ENCODE assay signal across 20 cellular contexts in the genomic region with DNA sequence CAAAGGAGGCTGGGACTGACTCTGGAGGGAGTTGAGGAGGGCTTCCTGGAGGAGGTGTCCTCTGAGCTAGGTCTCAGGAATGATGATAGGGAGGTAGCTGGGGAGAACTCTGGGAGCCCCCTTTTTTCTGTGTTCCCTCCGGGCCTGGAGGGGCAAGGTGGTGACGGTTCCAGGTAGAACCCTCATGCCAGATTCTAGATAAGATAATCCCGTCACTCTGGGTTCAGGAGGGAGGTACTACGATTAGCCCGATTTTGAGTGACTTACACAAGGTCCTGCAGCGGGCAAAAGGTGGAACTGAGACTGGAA. TPM values are rescaled to one million over a fixed set of nuclear protein-coding genes. Genes with fewer than 3 reads are reported as not detected.
DNase-seq lines count a peak whose midpoint lies in the region; ATAC-seq, FAIRE-seq and TF ChIP-seq lines count a peak whose summit lies in the region.
"Had no signal": no experiment of that assay in that cellular context is flagged by ENCODE, and none has a peak within 500 bp of the region (broad histone marks: within the 10 kb centered on the region; RNA-seq: fewer than 3 reads in every experiment).

No MANE protein-coding gene starts in this region.

- no peak overlapping the region for H3K9ac ChIP-seq in HepG2 (ENCODE audit: insufficient read depth, low read depth, low read length)
- H3K9ac ChIP-seq: GM23248 had no signal

- no peak for TF ChIP-seq EP300 in HepG2 (IDR thresholded peaks at IDR 0.05; ENCODE audit: low read depth in 2 of 2, low read length in 2 of 2)
- TF ChIP-seq EP300 in HepG2 (CRISPR knock-in tag; IDR thresholded peaks at IDR 0.05; ENCODE audit: borderline replicate concordance), result no peak

- DNase-seq in HepG2 (ENCODE audit: low spot score), result no peak
- DNase-seq in right lobe of liver, result no peak
- DNase-seq in central memory CD4-positive, alpha-beta T cell, result peak; percentile 8
- no peak for DNase-seq in frontal cortex (ENCODE audit: low spot score in 2 of 2)
- DNase-seq in GM12892 (ENCODE audit: insufficient read length), result no peak
- DNase-seq in activated gamma-delta T cell treated with Interleukin-2 at 50 U/mL for 16 hours, result no peak

- WGBS in HepG2 (ENCODE audit: low lambda C conversion rate), result 64% methylated on average over 6 of the region's 6 CpGs
- WGBS in right lobe of liver (ENCODE audit: insufficient coverage, low coverage, low lambda C conversion rate, missing lambda C conversion rate), result no CpG with 5 or more reads among the region's 6 CpGs

- H3K4me1 ChIP-seq in HepG2 (ENCODE audit: insufficient read depth, low read length) (peaks cover 23% of the 10 kb centered on the region), right lobe of liver (no peaks in the 10 kb centered on the region)

- intact Hi-C loops in HepG2 (cut with micrococcal nuclease; ENCODE audit: unreplicated experiment), result loop anchor here (1.0 kb wide), 6 partner anchors 45 to 86 kb away; a partner anchor contains a TSS
- intact Hi-C loops in right lobe of liver (cut with DNase I), result loop anchor here in 1 of 2 donors (5.0 kb wide), 2 partner anchors 57 to 72 kb away; no protein-coding TSS in a partner anchor

- H3K27ac ChIP-seq in HepG2 (ENCODE audit: extremely low read length, insufficient read depth, low read length), result no peak overlapping the region
- H3K27ac ChIP-seq in right lobe of liver, result no peak overlapping the region
- peak overlapping the region; percentile 19 for H3K27ac ChIP-seq in KOPT-K1 (ENCODE audit: low read depth, low read length, poor library complexity, severe bottlenecking)
- H3K27ac ChIP-seq: coronary artery, GM23248, tibial nerve had no signal

- no peak overlapping the region for H3K4me2 ChIP-seq in HepG2 (ENCODE audit: low read depth, low read length)

- BruUV-seq in HepG2 (replicated peaks; lab: Mats Ljungman, UMichigan), result no TSS peak

- TF ChIP-seq POLR2A in HepG2 (IDR thresholded peaks at IDR 0.05; ENCODE audit: insufficient read depth in 1 of 2, low read depth in 2 of 2, low read length in 2 of 2), result no peak
- TF ChIP-seq POLR2A in right lobe of liver (IDR thresholded peaks at IDR 0.05), result no peak
- TF ChIP-seq POLR2A in GM12892 (IDR thresholded peaks at IDR 0.05; ENCODE audit: low read depth, low read length), result no peak

- in situ Hi-C loops in HepG2 (cut with HindIII; ENCODE audit: extremely low pct_ligation_motif_present, low pct_unique_long_range_greater_than_20kb), result loop anchor here (5.0 kb wide), 1 partner anchor 47 kb away; no protein-coding TSS in a partner anchor

- no peaks in the 10 kb centered on the region for H3K79me2 ChIP-seq in HepG2 (ENCODE audit: insufficient read depth, low read length)

- H2AFZ ChIP-seq in HepG2 (ENCODE audit: low read length), result no peak overlapping the region
- H2AFZ ChIP-seq: GM23248 had no signal

- FAIRE-seq in HepG2 (lab: Jason Lieb, UNC), result no peak
- FAIRE-seq in frontal cortex (lab: Jason Lieb, UNC), result no peak
- FAIRE-seq in GM12892 (lab: Jason Lieb, UNC), result no peak
- FAIRE-seq: RCC 7860 had no signal

- TF ChIP-seq RAD21 in HepG2 (CRISPR knock-in tag; IDR thresholded peaks at IDR 0.05), result no peak

- CTCF ChIA-PET in HepG2 (lab: Yijun Ruan, JAX; ENCODE audit: low intra/inter-chr PET ratio, low total read pairs), result interaction anchor here (0.6 to 12.3 kb wide), 28 partner anchors 9 to 351 kb away, joined by 3 to 571 read pairs (median 5); a partner anchor contains a TSS

- H3K9me3 ChIP-seq in HepG2 (ENCODE audit: low read length) (no peaks in the 10 kb centered on the region), right lobe of liver (no peaks in the 10 kb centered on the region), KOPT-K1 (ENCODE audit: insufficient read depth, low read length, poor library complexity, severe bottlenecking) (no peaks in the 10 kb centered on the region)
- H3K9me3 ChIP-seq: tibial nerve had no signal

- no peak for TF ChIP-seq CTCF in HepG2 (CRISPR knock-in tag; IDR thresholded peaks at IDR 0.05)
- TF ChIP-seq CTCF in right lobe of liver (IDR thresholded peaks at IDR 0.05), result no peak

- H3K36me3 ChIP-seq in HepG2 (replicated peaks in 1 of 2; ENCODE audit: control insufficient read depth in 1 of 2, insufficient read depth in 2 of 2, low read length in 2 of 2) (no peaks in the 10 kb centered on the region), right lobe of liver (no peaks in the 10 kb centered on the region), KOPT-K1 (ENCODE audit: insufficient read depth, low read length) (peaks cover 54% of the 10 kb centered on the region)
- H3K36me3 ChIP-seq: tibial nerve had no signal

- H4K20me1 ChIP-seq in HepG2 (ENCODE audit: insufficient read depth, low read length), result no peaks in the 10 kb centered on the region

- H3K27me3 ChIP-seq in HepG2 (ENCODE audit: control insufficient read depth in 1 of 2, insufficient read depth in 2 of 2, low read length in 2 of 2), result no peaks in the 10 kb centered on the region
- no peaks in the 10 kb centered on the region for H3K27me3 ChIP-seq in right lobe of liver

- ATAC-seq in HepG2, result no peak; the same call in 2 of the 3 replicates
- ATAC-seq in right lobe of liver, result no peak

- POLR2A ChIA-PET in HepG2 (lab: Yijun Ruan, JAX), result interaction anchor here (1.0 kb wide), 1 partner anchor 86 kb away, joined by 3 read pairs; a partner anchor contains a TSS

- no peak overlapping the region for H3K4me3 ChIP-seq in HepG2 (replicated peaks in 1 of 3; ENCODE audit: insufficient read depth in 1 of 3, low read depth in 2 of 3, low read length in 3 of 3)
- H3K4me3 ChIP-seq in right lobe of liver, result no peak overlapping the region
- H3K4me3 ChIP-seq: coronary artery, GM23248, tibial nerve had no signal

RNA-seq across cellular contexts. Expression of a gene that starts 18.7 kb away (rescaled TPM):
- total RNA-seq in HepG2 (2016; rRNA removed; fragmentation: Illumina TruSeq; extraction: Trizol), result 1.0 and 2.7 TPM in 2 replicates
- total RNA-seq in HepG2 (2016; cell fraction: cytosol; rRNA removed; fragmentation: Illumina TruSeq; extraction: Trizol; ENCODE audit: low read depth), result 0.79 and 1.1 TPM in 2 replicates
- total RNA-seq in HepG2 (2016; cell fraction: insoluble cytoplasmic fraction; rRNA removed; fragmentation: Illumina TruSeq; extraction: Trizol), result 1.1 and 2.2 TPM in 2 replicates
- total RNA-seq in HepG2 (2016; cell fraction: membrane; rRNA removed; fragmentation: Illumina TruSeq; extraction: Trizol), result 1.0 and 1.5 TPM in 2 replicates
- total RNA-seq in HepG2 (2016; cell fraction: nucleus; rRNA removed; fragmentation: Illumina TruSeq; extraction: Trizol), result 2.3 and 2.7 TPM in 2 replicates
- polyA plus RNA-seq in HepG2 (2011; rRNA removed), result 11.8 and 13.6 TPM in 2 replicates
- 10.8 and 11.2 TPM in 2 replicates for polyA plus RNA-seq in HepG2 (2011; cell fraction: cytosol; rRNA removed)
- polyA plus RNA-seq in HepG2 (2011; cell fraction: nucleus; rRNA removed), result 21.1 and 23.7 TPM in 2 replicates
- 5.8 and 8.1 TPM in 2 replicates for polyA plus RNA-seq in HepG2 (2012)
- 0.49 and 0.54 TPM in 2 replicates for polyA plus RNA-seq in HepG2 (2016; cell fraction: cytosol; fragmentation: Illumina TruSeq; extraction: Trizol; ENCODE audit: low read depth)
- 1.3 TPM in 2 replicates for polyA plus RNA-seq in HepG2 (2016; cell fraction: insoluble cytoplasmic fraction; fragmentation: Illumina TruSeq; extraction: Trizol; ENCODE audit: low read depth)
- 0.65 and 1.0 TPM in 2 replicates for polyA plus RNA-seq in HepG2 (2016; cell fraction: membrane; fragmentation: Illumina TruSeq; extraction: Trizol; ENCODE audit: low read depth)
- 5.4 and 6.5 TPM in 2 replicates for polyA plus RNA-seq in HepG2 (2016; cell fraction: nucleus; fragmentation: Illumina TruSeq; extraction: Trizol; ENCODE audit: insufficient read depth, low read depth)
- 0.91 and 31.9 TPM in 2 replicates for polyA minus RNA-seq in HepG2 (2011; rRNA and poly(A)+ RNA removed; ENCODE audit: low replicate concordance)
- 4.7 and 5.3 TPM in 2 replicates for polyA minus RNA-seq in HepG2 (2011; cell fraction: cytosol; rRNA and poly(A)+ RNA removed)
- 8.9 and 10.4 TPM in 2 replicates for polyA minus RNA-seq in HepG2 (2011; cell fraction: nucleus; rRNA and poly(A)+ RNA removed)
- 1 to 10 TPM in 1 of 6 experiments, under 1 TPM in 5; 0.37 to 1.6 (median 0.83) TPM for total RNA-seq in right lobe of liver
- total RNA-seq in frontal cortex, result not detected
- not detected for polyA plus RNA-seq in GM12892 (2012; ENCODE audit: missing spikeins)
- total RNA-seq: activated CD4-positive, alpha-beta T cell treated with anti-CD3 and anti-CD28 coated beads for 36 hours; bronchial epithelial cell; Calu3; fibroblast of villous mesenchyme; GM23248; myocyte had no signal
- polyA plus RNA-seq: AG04450, GM23248, keratinocyte had no signal

RNA-seq across cellular contexts. Expression of a gene that starts 21.0 kb away (rescaled TPM):
- 2.8 and 5.9 TPM in 2 replicates for total RNA-seq in HepG2 (2016; rRNA removed; fragmentation: Illumina TruSeq; extraction: Trizol)
- 1.1 and 2.0 TPM in 2 replicates for total RNA-seq in HepG2 (2016; cell fraction: cytosol; rRNA removed; fragmentation: Illumina TruSeq; extraction: Trizol; ENCODE audit: low read depth)
- total RNA-seq in HepG2 (2016; cell fraction: insoluble cytoplasmic fraction; rRNA removed; fragmentation: Illumina TruSeq; extraction: Trizol), result 2.8 and 5.0 TPM in 2 replicates
- 3.1 and 3.2 TPM in 2 replicates for total RNA-seq in HepG2 (2016; cell fraction: membrane; rRNA removed; fragmentation: Illumina TruSeq; extraction: Trizol)
- total RNA-seq in HepG2 (2016; cell fraction: nucleus; rRNA removed; fragmentation: Illumina TruSeq; extraction: Trizol), result 7.2 and 8.0 TPM in 2 replicates
- polyA plus RNA-seq in HepG2 (2011; rRNA removed), result 2.7 and 3.3 TPM in 2 replicates
- 1.8 and 2.1 TPM in 2 replicates for polyA plus RNA-seq in HepG2 (2011; cell fraction: cytosol; rRNA removed)
- polyA plus RNA-seq in HepG2 (2011; cell fraction: nucleus; rRNA removed), result 5.0 and 7.4 TPM in 2 replicates
- 2.3 and 3.3 TPM in 2 replicates for polyA plus RNA-seq in HepG2 (2012)
- 0.83 and 1.3 TPM in 2 replicates for polyA plus RNA-seq in HepG2 (2016; cell fraction: cytosol; fragmentation: Illumina TruSeq; extraction: Trizol; ENCODE audit: low read depth)
- polyA plus RNA-seq in HepG2 (2016; cell fraction: insoluble cytoplasmic fraction; fragmentation: Illumina TruSeq; extraction: Trizol; ENCODE audit: low read depth), result 2.4 and 5.1 TPM in 2 replicates
- polyA plus RNA-seq in HepG2 (2016; cell fraction: membrane; fragmentation: Illumina TruSeq; extraction: Trizol; ENCODE audit: low read depth), result 2.8 and 3.2 TPM in 2 replicates
- 14.1 and 15.0 TPM in 2 replicates for polyA plus RNA-seq in HepG2 (2016; cell fraction: nucleus; fragmentation: Illumina TruSeq; extraction: Trizol; ENCODE audit: insufficient read depth, low read depth)
- polyA minus RNA-seq in HepG2 (2011; rRNA and poly(A)+ RNA removed; ENCODE audit: low replicate concordance), result 4.0 and 29.5 TPM in 2 replicates
- polyA minus RNA-seq in HepG2 (2011; cell fraction: cytosol; rRNA and poly(A)+ RNA removed), result 1.8 and 1.9 TPM in 2 replicates
- 2.4 and 2.8 TPM in 2 replicates for polyA minus RNA-seq in HepG2 (2011; cell fraction: nucleus; rRNA and poly(A)+ RNA removed)
- 1 to 10 TPM; 1.8 to 4.2 (median 3.4) TPM for total RNA-seq in right lobe of liver
- 19.6 TPM for total RNA-seq in frontal cortex
- 1.5 TPM for polyA plus RNA-seq in GM12892 (2012; ENCODE audit: missing spikeins)

RNA-seq across cellular contexts. Expression of a gene that starts 45.2 kb away (rescaled TPM):
- total RNA-seq in HepG2 (2016; rRNA removed; fragmentation: Illumina TruSeq; extraction: Trizol) (2.7 and 3.4 TPM in 2 replicates), right lobe of liver (under 1 TPM; 0.06 to 0.37 (median 0.19) TPM), frontal cortex (under 0.01 TPM)
- total RNA-seq in HepG2 (2016; cell fraction: cytosol; rRNA removed; fragmentation: Illumina TruSeq; extraction: Trizol; ENCODE audit: low read depth), result 0.26 and 1.5 TPM in 2 replicates
- 2.4 and 2.5 TPM in 2 replicates for total RNA-seq in HepG2 (2016; cell fraction: insoluble cytoplasmic fraction; rRNA removed; fragmentation: Illumina TruSeq; extraction: Trizol)
- total RNA-seq in HepG2 (2016; cell fraction: membrane; rRNA removed; fragmentation: Illumina TruSeq; extraction: Trizol), result 1.4 and 2.1 TPM in 2 replicates
- total RNA-seq in HepG2 (2016; cell fraction: nucleus; rRNA removed; fragmentation: Illumina TruSeq; extraction: Trizol), result 0.59 and 1.6 TPM in 2 replicates
- 3.4 and 3.5 TPM in 2 replicates for polyA plus RNA-seq in HepG2 (2011; rRNA removed)
- 2.7 and 3.1 TPM in 2 replicates for polyA plus RNA-seq in HepG2 (2011; cell fraction: cytosol; rRNA removed)
- polyA plus RNA-seq in HepG2 (2011; cell fraction: nucleus; rRNA removed), result 3.4 TPM in 2 replicates
- 4.1 and 4.4 TPM in 2 replicates for polyA plus RNA-seq in HepG2 (2012)
- 0.70 and 1.3 TPM in 2 replicates for polyA plus RNA-seq in HepG2 (2016; cell fraction: cytosol; fragmentation: Illumina TruSeq; extraction: Trizol; ENCODE audit: low read depth)
- 2.0 and 2.4 TPM in 2 replicates for polyA plus RNA-seq in HepG2 (2016; cell fraction: insoluble cytoplasmic fraction; fragmentation: Illumina TruSeq; extraction: Trizol; ENCODE audit: low read depth)
- polyA plus RNA-seq in HepG2 (2016; cell fraction: membrane; fragmentation: Illumina TruSeq; extraction: Trizol; ENCODE audit: low read depth), result 1.0 and 1.1 TPM in 2 replicates
- polyA plus RNA-seq in HepG2 (2016; cell fraction: nucleus; fragmentation: Illumina TruSeq; extraction: Trizol; ENCODE audit: insufficient read depth, low read depth), result 1.6 and 1.8 TPM in 2 replicates
- 1.2 TPM in 1 of 2 replicates, not detected in the other for polyA minus RNA-seq in HepG2 (2011; rRNA and poly(A)+ RNA removed; ENCODE audit: low replicate concordance)
- 0.99 and 1.1 TPM in 2 replicates for polyA minus RNA-seq in HepG2 (2011; cell fraction: cytosol; rRNA and poly(A)+ RNA removed)
- polyA minus RNA-seq in HepG2 (2011; cell fraction: nucleus; rRNA and poly(A)+ RNA removed), result 1.3 and 2.5 TPM in 2 replicates
- polyA plus RNA-seq in GM12892 (2012; ENCODE audit: missing spikeins), result not detected
- total RNA-seq: bronchial epithelial cell, Calu3, epithelial cell of proximal tubule, fibroblast of villous mesenchyme, GM23248, myocyte, posterior vena cava had no signal
- polyA plus RNA-seq: AG04450, GM23248, keratinocyte had no signal
